17 cellular contexts compared by ENCODE assay signal in genomic region chr10:28365840-28366239, GRCh38.
DNase-seq lines count a peak whose midpoint lies in the region; ATAC-seq and TF ChIP-seq lines count a peak whose summit lies in the region.
"Had no signal": no experiment of that assay in that cellular context is flagged by ENCODE, and none has a peak within 500 bp of the region (broad histone marks: within the 10 kb centered on the region; RNA-seq: fewer than 3 reads in every experiment).

No MANE protein-coding gene starts in this region.

- CTCF ChIA-PET in MCF 10A (lab: Yijun Ruan, JAX): interaction anchor here (0.7 kb wide), 1 partner anchor 985 kb away, joined by 3 read pairs; no protein-coding TSS in a partner anchor
- CTCF ChIA-PET in activated CD8-positive, alpha-beta T cell treated with anti-CD3 and anti-CD28 coated beads for 36 hours (lab: Charles Lee): interaction anchor here (0.7 to 4.1 kb wide), 6 partner anchors 15 to 115 kb away, joined by 3 to 62 read pairs (median 14); partner anchors contain the start of gene MPP7

- H3K36me3 Mint-ChIP-seq in MCF 10A (ENCODE audit: insufficient read depth, unreplicated experiment): no peaks in the 10 kb centered on the region
- H3K36me3 Mint-ChIP-seq in activated CD8-positive, alpha-beta T cell treated with anti-CD3 and anti-CD28 coated beads for 36 hours (ENCODE audit: low read depth): peaks cover 4% of the 10 kb centered on the region

- H3K27ac Mint-ChIP-seq in MCF 10A (ENCODE audit: low read depth, unreplicated experiment): peak overlapping the region; percentile 25
- peak overlapping the region; percentile 86 for H3K27ac Mint-ChIP-seq in activated CD8-positive, alpha-beta T cell treated with anti-CD3 and anti-CD28 coated beads for 36 hours

- in situ Hi-C loops in transverse colon (cut with MboI; ENCODE audit: low pct_ligation_motif_present in 1 of 4, low pct_unique_long_range_greater_than_20kb in 1 of 4, low sequenced_read_pairs in 3 of 4): no loop called here

- no peak overlapping the region for H3K4me3 Mint-ChIP-seq in MCF 10A (ENCODE audit: unreplicated experiment)
- H3K4me3 Mint-ChIP-seq in activated CD8-positive, alpha-beta T cell treated with anti-CD3 and anti-CD28 coated beads for 36 hours: peak overlapping the region; percentile 20

- BruUV-seq in MCF 10A (replicated peaks; lab: Mats Ljungman, UMichigan): no TSS peak

- TF ChIP-seq EP300 in transverse colon (IDR thresholded peaks at IDR 0.05; ENCODE audit: low read depth): no peak

- H3K4me1 ChIP-seq in breast epithelium (no peaks in the 10 kb centered on the region), transverse colon (peaks cover 0 to 40% (median 11%) of the 10 kb centered on the region in 4 donors)
- H3K4me1 ChIP-seq: psoas muscle had no signal

- H3K27ac ChIP-seq in breast epithelium (no peak overlapping the region), transverse colon (peak overlapping the region; percentile 49 to 79 (median 66))
- H3K27ac ChIP-seq: psoas muscle had no signal

- H3K9me3 Mint-ChIP-seq in MCF 10A (ENCODE audit: unreplicated experiment): no peaks in the 10 kb centered on the region
- H3K9me3 Mint-ChIP-seq in activated CD8-positive, alpha-beta T cell treated with anti-CD3 and anti-CD28 coated beads for 36 hours: peaks cover 2% of the 10 kb centered on the region

- H3K27me3 ChIP-seq in breast epithelium (no peaks in the 10 kb centered on the region), transverse colon (no peaks in the 10 kb centered on the region)

- TF ChIP-seq POLR2A in breast epithelium (IDR thresholded peaks at IDR 0.05) (no peak), transverse colon (IDR thresholded peaks at IDR 0.05) (no peak), GM18505 (IDR thresholded peaks at IDR 0.05; ENCODE audit: borderline replicate concordance, extremely low read depth, insufficient read depth, insufficient read length) (no peak)

- peaks cover 6% of the 10 kb centered on the region for H3K4me1 Mint-ChIP-seq in MCF 10A (ENCODE audit: insufficient read depth, unreplicated experiment)
- peaks cover 34% of the 10 kb centered on the region for H3K4me1 Mint-ChIP-seq in activated CD8-positive, alpha-beta T cell treated with anti-CD3 and anti-CD28 coated beads for 36 hours (ENCODE audit: low read depth)

- H3K36me3 ChIP-seq in breast epithelium: no peaks in the 10 kb centered on the region
- H3K36me3 ChIP-seq in transverse colon: no peaks in the 10 kb centered on the region

- H3K27me3 Mint-ChIP-seq in MCF 10A (ENCODE audit: insufficient read depth, unreplicated experiment): no peaks in the 10 kb centered on the region
- H3K27me3 Mint-ChIP-seq in activated CD8-positive, alpha-beta T cell treated with anti-CD3 and anti-CD28 coated beads for 36 hours: no peaks in the 10 kb centered on the region

- no peak for DNase-seq in MCF 10A (ENCODE audit: unreplicated experiment)
- no peak for DNase-seq in breast epithelium (ENCODE audit: low spot score in 2 of 2)
- DNase-seq in activated CD8-positive, alpha-beta T cell treated with anti-CD3 and anti-CD28 coated beads for 36 hours: no peak
- peak; percentile 32 for DNase-seq in left kidney (ENCODE audit: low read depth, low spot score)
- peak; percentile 20 for DNase-seq in transverse colon
- DNase-seq: activated CD4-positive, alpha-beta T cell treated with anti-CD3 and anti-CD28 coated beads for 1 hour; caudate nucleus; DMS79; islet precursor cell; NCI-H2029 treated with DMSO at 0.1 percent for 48 hours; NCI-H69; psoas muscle; stimulated activated CD4-positive, alpha-beta T cell treated with anti-CD3 and anti-CD28 coated beads, Interleukin-15, amount 100 ng/mL, for 24 hours had no signal

- intact Hi-C loops in MCF 10A (cut with micrococcal nuclease): no loop called here
- intact Hi-C loops in breast epithelium (cut with DNase I; ENCODE audit: low total_unique reads): no loop called here
- intact Hi-C loops in activated CD8-positive, alpha-beta T cell treated with anti-CD3 and anti-CD28 coated beads for 36 hours (cut with micrococcal nuclease): loop anchor here (5.0 kb wide), 1 partner anchor 64 kb away; the partner anchor contains the start of gene MPP7
- intact Hi-C loops in transverse colon (cut with DNase I; ENCODE audit: low total_unique reads): no loop called here

- H3K4me3 ChIP-seq in breast epithelium (no peak overlapping the region), transverse colon (peak overlapping the region in 1 of 4 donors; percentile 25)
- H3K4me3 ChIP-seq: psoas muscle had no signal

- WGBS in transverse colon (ENCODE audit: low coverage in 1 of 2), 2 donors: 35 to 38% methylated on average over 2 of the region's 2 CpGs

- H3K9me3 ChIP-seq in breast epithelium: no peaks in the 10 kb centered on the region
- no peaks in the 10 kb centered on the region for H3K9me3 ChIP-seq in transverse colon
- H3K9me3 ChIP-seq: psoas muscle had no signal

- ATAC-seq in activated CD8-positive, alpha-beta T cell treated with anti-CD3 and anti-CD28 coated beads for 36 hours: no peak
- ATAC-seq in GM18861 (IDR thresholded peaks at IDR 0.05; ENCODE audit: unreplicated experiment) (no peak), HG02623 (IDR thresholded peaks at IDR 0.05; ENCODE audit: unreplicated experiment) (no peak), GM18505 (IDR thresholded peaks at IDR 0.05; ENCODE audit: unreplicated experiment) (no peak)
- ATAC-seq: Panc1, psoas muscle had no signal

- TF ChIP-seq CTCF in MCF 10A (IDR thresholded peaks at IDR 0.05; ENCODE audit: unreplicated experiment) (no peak), breast epithelium (IDR thresholded peaks at IDR 0.05) (no peak), transverse colon (IDR thresholded peaks at IDR 0.05) (no peak)
- no peak for TF ChIP-seq CTCF in activated CD8-positive, alpha-beta T cell treated with anti-CD3 and anti-CD28 coated beads for 36 hours (IDR thresholded peaks at IDR 0.05)

- POLR2A ChIA-PET in MCF 10A (lab: Yijun Ruan, JAX): no interaction called here
- POLR2A ChIA-PET in activated CD8-positive, alpha-beta T cell treated with anti-CD3 and anti-CD28 coated beads for 36 hours (lab: Charles Lee): interaction anchor here (0.8 to 2.5 kb wide), 2 partner anchors 29 to 31 kb away, joined by 3 to 9 read pairs; no protein-coding TSS in a partner anchor

Comparison
In these comparisons a context has a peak if more than half of its experiments do, and no peak if none do; other contexts are left out.
1. DNase-seq: peak in left kidney (single experiment) and transverse colon (single experiment); none in MCF 10A (single experiment), breast epithelium (0 of 2) and activated CD8-positive, alpha-beta T cell treated with anti-CD3 and anti-CD28 coated beads for 36 hours (single experiment).
2. H3K27ac ChIP-seq: peak in transverse colon (4 of 4); none in breast epithelium (0 of 2).